20 cellular contexts compared by ENCODE assay signal in genomic region chr7:122300607-122301079, GRCh38. TPM values are rescaled to one million over a fixed set of nuclear protein-coding genes. Genes with fewer than 3 reads are reported as not detected.
DNase-seq lines count a peak whose midpoint lies in the region; ATAC-seq, FAIRE-seq and TF ChIP-seq lines count a peak whose summit lies in the region.
"Had no signal": no experiment of that assay in that cellular context is flagged by ENCODE, and none has a peak within 500 bp of the region (broad histone marks: within the 10 kb centered on the region; RNA-seq: fewer than 3 reads in every experiment).

No MANE protein-coding gene starts in this region.

- FAIRE-seq in astrocyte (lab: Jason Lieb, UNC): peak; percentile 5
- FAIRE-seq: GM18507, small intestine had no signal

- no peak for ATAC-seq in activated naive CD4-positive, alpha-beta T cell treated with anti-CD3 and anti-CD28 coated beads, Interleukin-2, amount 50 U/mL, for 72 hours
- no peak for ATAC-seq in PC-3
- ATAC-seq: naive thymus-derived CD4-positive, alpha-beta T cell had no signal

- H3K27ac ChIP-seq in astrocyte (ENCODE audit: low read depth, low read length) (no peak overlapping the region), iPS-20b (ENCODE audit: low read length) (no peak overlapping the region), smooth muscle cell (ENCODE audit: low read depth) (no peak overlapping the region), PC-3 (ENCODE audit: low read length) (no peak overlapping the region)
- H3K27ac ChIP-seq: breast epithelium, SJSA1 had no signal

- intact Hi-C loops in PC-3 (cut with micrococcal nuclease): no loop called here

- no peak overlapping the region for H3K4me3 Mint-ChIP-seq in activated naive CD4-positive, alpha-beta T cell treated with anti-CD3 and anti-CD28 coated beads, Interleukin-2, amount 10 ng/mL, durations not matched to agents 7 days and 5 days
- H3K4me3 Mint-ChIP-seq in astrocyte (ENCODE audit: unreplicated experiment): peak overlapping the region; percentile 47
- H3K4me3 Mint-ChIP-seq: naive thymus-derived CD4-positive, alpha-beta T cell had no signal

- POLR2A ChIA-PET in PC-3 (lab: Charles Lee; ENCODE audit: unreplicated experiment): no interaction called here

- no peak overlapping the region for H3K9ac ChIP-seq in astrocyte (ENCODE audit: low read length)
- H3K9ac ChIP-seq in iPS-20b (ENCODE audit: low read depth, low read length): no peak overlapping the region
- no peak overlapping the region for H3K9ac ChIP-seq in smooth muscle cell (ENCODE audit: low read depth)
- H3K9ac ChIP-seq in PC-3 (ENCODE audit: low read length): no peak overlapping the region

- H4K20me1 ChIP-seq in astrocyte (ENCODE audit: insufficient read depth, low read length) (no peaks in the 10 kb centered on the region), smooth muscle cell (ENCODE audit: low read depth) (no peaks in the 10 kb centered on the region), PC-3 (ENCODE audit: low read length) (no peaks in the 10 kb centered on the region)

- DNase-seq in activated naive CD4-positive, alpha-beta T cell treated with anti-CD3 and anti-CD28 coated beads, Interleukin-2, amount 10 ng/mL, durations not matched to agents 7 days and 5 days: no peak
- no peak for DNase-seq in activated naive CD4-positive, alpha-beta T cell treated with anti-CD3 and anti-CD28 coated beads, Interleukin-2, amount 50 U/mL, for 72 hours (ENCODE audit: low spot score in 2 of 2)
- DNase-seq in astrocyte (ENCODE audit: low read depth) (peak; percentile 38), smooth muscle cell (lab: John Stamatoyannopoulos, UW; ENCODE audit: unreplicated experiment) (no peak), SW480 (ENCODE audit: low spot score) (no peak), PC-3 (no peak), T1000 (lab: John Stamatoyannopoulos, UW) (no peak)
- DNase-seq: COR-L47; effector CD8-positive, alpha-beta T cell; foreskin melanocyte; Kasumi-1; kidney glomerular epithelial cell; naive thymus-derived CD4-positive, alpha-beta T cell; NCI-H187 treated with DMSO at 0.1 percent for 48 hours; small intestine had no signal

- H3K9me3 Mint-ChIP-seq in activated naive CD4-positive, alpha-beta T cell treated with anti-CD3 and anti-CD28 coated beads, Interleukin-2, amount 10 ng/mL, durations not matched to agents 7 days and 5 days: no peaks in the 10 kb centered on the region
- peaks cover 4 to 10% of the 10 kb centered on the region in 2 donors for H3K9me3 Mint-ChIP-seq in activated naive CD4-positive, alpha-beta T cell treated with anti-CD3 and anti-CD28 coated beads, Interleukin-2, amount 50 U/mL, for 72 hours
- peaks cover 3% of the 10 kb centered on the region for H3K9me3 Mint-ChIP-seq in astrocyte (ENCODE audit: unreplicated experiment)

- H3K79me2 ChIP-seq in astrocyte (ENCODE audit: insufficient read depth, low read length): no peaks in the 10 kb centered on the region
- no peaks in the 10 kb centered on the region for H3K79me2 ChIP-seq in smooth muscle cell (ENCODE audit: low read depth)
- H3K79me2 ChIP-seq in PC-3 (ENCODE audit: low read length): no peaks in the 10 kb centered on the region

- peak overlapping the region; percentile 54 for H3K27ac Mint-ChIP-seq in activated naive CD4-positive, alpha-beta T cell treated with anti-CD3 and anti-CD28 coated beads, Interleukin-2, amount 10 ng/mL, durations not matched to agents 7 days and 5 days
- no peak overlapping the region for H3K27ac Mint-ChIP-seq in activated naive CD4-positive, alpha-beta T cell treated with anti-CD3 and anti-CD28 coated beads, Interleukin-2, amount 50 U/mL, for 72 hours
- H3K27ac Mint-ChIP-seq in astrocyte (ENCODE audit: unreplicated experiment): no peak overlapping the region
- H3K27ac Mint-ChIP-seq: naive thymus-derived CD4-positive, alpha-beta T cell had no signal

- H3K4me1 ChIP-seq in astrocyte (ENCODE audit: insufficient read depth, low read length) (peaks cover 2% of the 10 kb centered on the region), iPS-20b (ENCODE audit: insufficient read depth, low read length) (peaks cover 7% of the 10 kb centered on the region; the same call in 1 of the 2 replicates), smooth muscle cell (ENCODE audit: low read depth) (peaks cover 11% of the 10 kb centered on the region), PC-3 (ENCODE audit: insufficient read depth, low read length) (no peaks in the 10 kb centered on the region)
- H3K4me1 ChIP-seq: HAP-1, SJSA1 had no signal

- H3K36me3 ChIP-seq in astrocyte (ENCODE audit: insufficient read depth, low read length): no peaks in the 10 kb centered on the region
- no peaks in the 10 kb centered on the region for H3K36me3 ChIP-seq in iPS-20b (ENCODE audit: insufficient read depth, low read depth, low read length)
- no peaks in the 10 kb centered on the region for H3K36me3 ChIP-seq in smooth muscle cell (ENCODE audit: low read depth)
- no peaks in the 10 kb centered on the region for H3K36me3 ChIP-seq in PC-3 (ENCODE audit: low read depth, low read length)
- H3K36me3 ChIP-seq: breast epithelium, SJSA1 had no signal

- H3K27me3 Mint-ChIP-seq in activated naive CD4-positive, alpha-beta T cell treated with anti-CD3 and anti-CD28 coated beads, Interleukin-2, amount 10 ng/mL, durations not matched to agents 7 days and 5 days: peaks cover 69% of the 10 kb centered on the region
- peaks cover 83% of the 10 kb centered on the region for H3K27me3 Mint-ChIP-seq in astrocyte (ENCODE audit: low read depth, unreplicated experiment)

- H3K4me3 ChIP-seq in astrocyte (ENCODE audit: insufficient read depth, low read depth, low read length) (no peak overlapping the region), iPS-20b (ENCODE audit: low read length) (peak overlapping the region; percentile 71; the same call in 1 of the 2 replicates), smooth muscle cell (peak overlapping the region; percentile 32), PC-3 (ENCODE audit: low read length) (no peak overlapping the region)
- H3K4me3 ChIP-seq: HAP-1, SJSA1 had no signal

- H3K4me2 ChIP-seq in astrocyte (ENCODE audit: low read length) (peak overlapping the region; percentile 72), smooth muscle cell (peak overlapping the region; percentile 82), PC-3 (ENCODE audit: low read length) (no peak overlapping the region)

- TF ChIP-seq CTCF in astrocyte (IDR thresholded peaks at IDR 0.05; ENCODE audit: insufficient read depth, low read depth, low read length): no peak
- no peak for TF ChIP-seq CTCF in smooth muscle cell (IDR thresholded peaks at IDR 0.05; ENCODE audit: borderline replicate concordance, insufficient read depth, poor library complexity, severe bottlenecking)
- TF ChIP-seq CTCF in PC-3 (conservative IDR thresholded peaks at IDR 0.05; ENCODE audit: low read depth, low read length): no peak

- H3K9me2 ChIP-seq in PC-3 (replicated peaks; ENCODE audit: low read length): no peaks in the 10 kb centered on the region

- H3F3A ChIP-seq in smooth muscle cell (ENCODE audit: low read depth) (no peaks in the 10 kb centered on the region), PC-3 (ENCODE audit: low read length, unreplicated experiment) (no peaks in the 10 kb centered on the region)

- H3K9me3 ChIP-seq in astrocyte (ENCODE audit: insufficient read depth, low read depth, low read length) (no peaks in the 10 kb centered on the region), iPS-20b (ENCODE audit: insufficient read depth, low read depth, low read length) (no peaks in the 10 kb centered on the region), smooth muscle cell (replicated peaks; ENCODE audit: low read depth) (no peaks in the 10 kb centered on the region), PC-3 (ENCODE audit: low read length) (no peaks in the 10 kb centered on the region)
- H3K9me3 ChIP-seq: breast epithelium, HAP-1, SJSA1 had no signal

- 4% methylated on average over 14 of the region's 14 CpGs for WGBS in smooth muscle cell (ENCODE audit: low lambda C conversion rate)

- H2AFZ ChIP-seq in astrocyte (ENCODE audit: low read depth, low read length): no peak overlapping the region
- no peak overlapping the region for H2AFZ ChIP-seq in smooth muscle cell (ENCODE audit: low read depth)
- no peak overlapping the region for H2AFZ ChIP-seq in PC-3 (ENCODE audit: low read length)

- no peaks in the 10 kb centered on the region for H3K4me1 Mint-ChIP-seq in activated naive CD4-positive, alpha-beta T cell treated with anti-CD3 and anti-CD28 coated beads, Interleukin-2, amount 10 ng/mL, durations not matched to agents 7 days and 5 days
- peaks cover 1% of the 10 kb centered on the region for H3K4me1 Mint-ChIP-seq in astrocyte (ENCODE audit: low read depth, unreplicated experiment)

- peaks cover 3% of the 10 kb centered on the region for H3K36me3 Mint-ChIP-seq in activated naive CD4-positive, alpha-beta T cell treated with anti-CD3 and anti-CD28 coated beads, Interleukin-2, amount 10 ng/mL, durations not matched to agents 7 days and 5 days
- H3K36me3 Mint-ChIP-seq in activated naive CD4-positive, alpha-beta T cell treated with anti-CD3 and anti-CD28 coated beads, Interleukin-2, amount 50 U/mL, for 72 hours: peaks cover 13 to 35% of the 10 kb centered on the region in 2 donors
- no peaks in the 10 kb centered on the region for H3K36me3 Mint-ChIP-seq in astrocyte (ENCODE audit: low read depth, unreplicated experiment)

- CTCF ChIA-PET in activated naive CD4-positive, alpha-beta T cell treated with anti-CD3 and anti-CD28 coated beads, Interleukin-2, amount 10 ng/mL, durations not matched to agents 7 days and 5 days (lab: Charles Lee): no interaction called here
- CTCF ChIA-PET in PC-3 (lab: Charles Lee): no interaction called here

- no TSS peak for BruUV-seq in PC-3 (replicated peaks; lab: Mats Ljungman, UMichigan)

- H3K27me3 ChIP-seq in astrocyte (ENCODE audit: insufficient read depth, low read length) (peaks cover 80% of the 10 kb centered on the region), iPS-20b (ENCODE audit: insufficient read depth, low read length) (peaks cover 98% of the 10 kb centered on the region), smooth muscle cell (ENCODE audit: low read depth) (peaks cover 100% of the 10 kb centered on the region), PC-3 (ENCODE audit: low read length) (no peaks in the 10 kb centered on the region)

RNA-seq across cellular contexts. Expression of gene FEZF1, which starts 3.9 kb away (rescaled TPM):
- total RNA-seq in activated naive CD4-positive, alpha-beta T cell treated with anti-CD3 and anti-CD28 coated beads, Interleukin-2, amount 50 U/mL, for 72 hours: not detected
- total RNA-seq in astrocyte (0.29 and 0.61 TPM in 2 replicates), smooth muscle cell (not detected in 2 replicates), PC-3 (2014; rRNA removed) (not detected in 2 replicates)
- polyA plus RNA-seq in smooth muscle cell: 0.18 TPM in 1 of 2 replicates, not detected in the other
- total RNA-seq: breast epithelium; naive thymus-derived CD4-positive, alpha-beta T cell; SJSA1 had no signal
- polyA plus RNA-seq: naive thymus-derived CD4-positive, alpha-beta T cell; small intestine had no signal

Comparison
In these comparisons a context has a peak if more than half of its experiments do, and no peak if none do; other contexts are left out.
1. H3K4me3 ChIP-seq: peak in iPS-20b (single experiment) and smooth muscle cell (single experiment); none in astrocyte (single experiment) and PC-3 (single experiment).